ENCODE assay signal across 8 cellular contexts in genomic region chr1:23772049-23772853, GRCh38. TPM values are rescaled to one million over a fixed set of nuclear protein-coding genes. Genes with fewer than 3 reads are reported as not detected.
DNase-seq lines count a peak whose midpoint lies in the region; ATAC-seq and TF ChIP-seq lines count a peak whose summit lies in the region.

No MANE protein-coding gene starts in this region.

- H3K9me3 Mint-ChIP-seq in activated CD4-positive, alpha-beta T cell treated with anti-CD3 and anti-CD28 coated beads, Interleukin-2, amount 10 ng/mL, durations not matched to agents 7 days and 5 days: no peaks in the 10 kb centered on the region

- H3K27me3 ChIP-seq in lung (ENCODE audit: control insufficient read depth, insufficient read depth): no peaks in the 10 kb centered on the region

- peaks cover 32% of the 10 kb centered on the region for H3K4me1 Mint-ChIP-seq in activated CD4-positive, alpha-beta T cell treated with anti-CD3 and anti-CD28 coated beads, Interleukin-2, amount 10 ng/mL, durations not matched to agents 7 days and 5 days

- peak; percentile 85 for TF ChIP-seq CTCF in lung (IDR thresholded peaks at IDR 0.05; ENCODE audit: control extremely low read depth, extremely low read depth)

- H3K36me3 ChIP-seq in lung (ENCODE audit: control insufficient read depth in 2 of 2, insufficient read depth in 2 of 2, low read length in 2 of 2): peaks cover 0 to 3% of the 10 kb centered on the region in 2 donors

- ATAC-seq in HG03354 (IDR thresholded peaks at IDR 0.05; ENCODE audit: poor library complexity, severe bottlenecking, unreplicated experiment) (peak; percentile 61), lung (ENCODE audit: insufficient read depth, low FRiP score) (peak; percentile 88), GM21737 (IDR thresholded peaks at IDR 0.05; ENCODE audit: unreplicated experiment) (no peak)

- H3K4me3 Mint-ChIP-seq in activated CD4-positive, alpha-beta T cell treated with anti-CD3 and anti-CD28 coated beads, Interleukin-2, amount 10 ng/mL, durations not matched to agents 7 days and 5 days: no peak overlapping the region

- POLR2A ChIA-PET in activated CD4-positive, alpha-beta T cell treated with anti-CD3 and anti-CD28 coated beads, Interleukin-2, amount 10 ng/mL, durations not matched to agents 7 days and 5 days (lab: Charles Lee): interaction anchor here (0.6 kb wide), 1 partner anchor 51 kb away, joined by 3 read pairs; no protein-coding TSS in a partner anchor

- WGBS in lung, 2 donors: 21% methylated on average over 14 of the region's 14 CpGs

- H3K4me1 ChIP-seq in lung (ENCODE audit: control insufficient read depth in 2 of 2, insufficient read depth in 2 of 2, low read length in 2 of 2): peaks cover 0 to 1% of the 10 kb centered on the region in 2 donors

- CTCF ChIA-PET in activated CD4-positive, alpha-beta T cell treated with anti-CD3 and anti-CD28 coated beads, Interleukin-2, amount 10 ng/mL, durations not matched to agents 7 days and 5 days (lab: Charles Lee): interaction anchor here (0.6 to 2.0 kb wide), 21 partner anchors 8 to 153 kb away, joined by 3 to 9 read pairs (median 4); partner anchors contain the start of genes ELOA and RPL11

- no peak overlapping the region for H3K4me3 ChIP-seq in lung

- H3K9me3 ChIP-seq in lung (ENCODE audit: control insufficient read depth in 2 of 2, insufficient read depth in 1 of 2, low read length in 1 of 2): no peaks in the 10 kb centered on the region

- H3K36me3 Mint-ChIP-seq in activated CD4-positive, alpha-beta T cell treated with anti-CD3 and anti-CD28 coated beads, Interleukin-2, amount 10 ng/mL, durations not matched to agents 7 days and 5 days (ENCODE audit: low read depth): peaks cover 2% of the 10 kb centered on the region

- H3K27me3 Mint-ChIP-seq in activated CD4-positive, alpha-beta T cell treated with anti-CD3 and anti-CD28 coated beads, Interleukin-2, amount 10 ng/mL, durations not matched to agents 7 days and 5 days: no peaks in the 10 kb centered on the region

- no peak overlapping the region for H3K27ac ChIP-seq in lung (ENCODE audit: low read depth in 1 of 2, low read length in 1 of 2)

- H3K27ac Mint-ChIP-seq in activated CD4-positive, alpha-beta T cell treated with anti-CD3 and anti-CD28 coated beads, Interleukin-2, amount 10 ng/mL, durations not matched to agents 7 days and 5 days: no peak overlapping the region

- DNase-seq in DMS114 treated with DMSO at 0.1 percent for 48 hours (lab: John Stamatoyannopoulos, UW; ENCODE audit: unreplicated experiment): peak; percentile 75
- DNase-seq in NCI-H748 treated with DMSO at 0.1 percent for 48 hours (lab: John Stamatoyannopoulos, UW): peak; percentile 15
- DNase-seq in activated CD4-positive, alpha-beta T cell treated with anti-CD3 and anti-CD28 coated beads, Interleukin-2, amount 10 ng/mL, durations not matched to agents 7 days and 5 days: peak; percentile 90
- peak; percentile 87 for DNase-seq in dedifferentiated amniotic fluid mesenchymal stem cell (ENCODE audit: extremely low spot score)
- DNase-seq in lung (ENCODE audit: low spot score): peak; percentile 91
- peak; percentile 70 for DNase-seq in stimulated activated CD8-positive, alpha-beta memory T cell treated with anti-CD3 and anti-CD28 coated beads, Interleukin-12 subunit alpha, Interleukin-12 subunit beta, amount 100 ng/mL, for 24 hours (ENCODE audit: extremely low read depth)

RNA-seq across cellular contexts. Expression of gene PITHD1, which starts 6.0 kb away (rescaled TPM):
- 10 to 100 TPM; 54.3 to 55.3 TPM for total RNA-seq in activated CD4-positive, alpha-beta T cell treated with anti-CD3 and anti-CD28 coated beads, Interleukin-2, amount 10 ng/mL, durations not matched to agents 7 days and 5 days
- total RNA-seq in lung: 10 to 100 TPM; 44.7 to 55.7 TPM
- polyA plus RNA-seq in lung: 10 to 100 TPM; 39.2 to 50.0 TPM

RNA-seq across cellular contexts. Expression of gene LYPLA2, which starts 18.7 kb away (rescaled TPM):
- 10 to 100 TPM; 73.2 to 75.9 TPM for total RNA-seq in activated CD4-positive, alpha-beta T cell treated with anti-CD3 and anti-CD28 coated beads, Interleukin-2, amount 10 ng/mL, durations not matched to agents 7 days and 5 days
- 10 to 100 TPM; 30.9 to 66.8 TPM for total RNA-seq in lung
- polyA plus RNA-seq in lung: 10 to 100 TPM; 67.1 to 83.1 TPM

RNA-seq across cellular contexts. Expression of gene GALE, which starts 28.3 kb away (rescaled TPM):
- total RNA-seq in activated CD4-positive, alpha-beta T cell treated with anti-CD3 and anti-CD28 coated beads, Interleukin-2, amount 10 ng/mL, durations not matched to agents 7 days and 5 days: 10 to 100 TPM; 14.5 to 17.4 TPM
- total RNA-seq in lung: 10 to 100 TPM; 21.4 to 83.9 TPM
- 100 to 1,000 TPM in 1 of 2 donors, 10 to 100 TPM in 1; 76.0 to 146 TPM for polyA plus RNA-seq in lung

RNA-seq across cellular contexts. Expression of gene ELOA, which starts 29.0 kb away (rescaled TPM):
- total RNA-seq in activated CD4-positive, alpha-beta T cell treated with anti-CD3 and anti-CD28 coated beads, Interleukin-2, amount 10 ng/mL, durations not matched to agents 7 days and 5 days: 10 to 100 TPM; 29.8 to 33.5 TPM
- 10 to 100 TPM; 36.2 to 65.0 TPM for total RNA-seq in lung
- polyA plus RNA-seq in lung: 10 to 100 TPM; 24.0 to 27.3 TPM

RNA-seq across cellular contexts. Expression of gene HMGCL, which starts 53.0 kb away (rescaled TPM):
- total RNA-seq in activated CD4-positive, alpha-beta T cell treated with anti-CD3 and anti-CD28 coated beads, Interleukin-2, amount 10 ng/mL, durations not matched to agents 7 days and 5 days: 10 to 100 TPM; 22.1 to 25.2 TPM
- total RNA-seq in lung: 10 to 100 TPM; 46.6 to 47.6 TPM
- 10 to 100 TPM; 33.3 to 41.2 TPM for polyA plus RNA-seq in lung

Comparison
In these comparisons a context has a peak if more than half of its experiments do, and no peak if none do; other contexts are left out.
1. DNase-seq: peak in every context shown above with its lines; median percentile 91 in lung; 90 in activated CD4-positive, alpha-beta T cell treated with anti-CD3 and anti-CD28 coated beads, Interleukin-2, amount 10 ng/mL, durations not matched to agents 7 days and 5 days; 87 in dedifferentiated amniotic fluid mesenchymal stem cell; 75 in DMS114 treated with DMSO at 0.1 percent for 48 hours; 70 in stimulated activated CD8-positive, alpha-beta memory T cell treated with anti-CD3 and anti-CD28 coated beads, Interleukin-12 subunit alpha, Interleukin-12 subunit beta, amount 100 ng/mL, for 24 hours; 15 in NCI-H748 treated with DMSO at 0.1 percent for 48 hours.